Comparison of ENCODE assay signal across 8 cellular contexts in genomic region chr1:153921080-153921802, GRCh38. TPM values are rescaled to one million over a fixed set of nuclear protein-coding genes. Genes with fewer than 3 reads are reported as not detected.
DNase-seq lines count a peak whose midpoint lies in the region; FAIRE-seq and TF ChIP-seq lines count a peak whose summit lies in the region.

No MANE protein-coding gene starts in this region.

- peak overlapping the region; percentile 73 for H3K27ac ChIP-seq in temporal lobe (ENCODE audit: low read depth, low read length)

- peak overlapping the region; percentile 84 for H3K4me3 ChIP-seq in kidney epithelial cell (ENCODE audit: low read depth, low read length)

- no peak for TF ChIP-seq POLR2A in H54 (IDR thresholded peaks at IDR 0.05; ENCODE audit: low read depth, low read length)

- H3K27me3 Mint-ChIP-seq in T-helper 2 cell treated with Interferon-gamma antibody and Interleukin-4, amounts not matched to agents 5 μg/mL and 100 μg/mL, for 36 hours (ENCODE audit: low read depth) = no peaks in the 10 kb centered on the region
- H3K27me3 Mint-ChIP-seq in activated naive CD8-positive, alpha-beta T cell = no peaks in the 10 kb centered on the region

- DNase-seq in T-helper 2 cell treated with Interferon-gamma antibody and Interleukin-4, amounts not matched to agents 5 μg/mL and 100 μg/mL, for 36 hours (ENCODE audit: low spot score) = no peak
- DNase-seq in T-helper 2 cell (no peak), kidney epithelial cell (ENCODE audit: low read depth) (no peak), H54 (ENCODE audit: insufficient read length, low spot score) (no peak)
- DNase-seq in activated CD4-positive, CD25-positive, alpha-beta regulatory T cell treated with anti-CD3 and anti-CD28 coated beads, Interleukin-2, amount 50 U/mL, for 72 hours = no peak
- DNase-seq in stimulated activated CD8-positive, alpha-beta memory T cell treated with anti-CD3 and anti-CD28 coated beads, Interleukin-4, amount 100 ng/mL, for 48 hours = no peak

- FAIRE-seq in H54 (lab: Jason Lieb, UNC) = no peak

- H3K36me3 Mint-ChIP-seq in T-helper 2 cell treated with Interferon-gamma antibody and Interleukin-4, amounts not matched to agents 5 μg/mL and 100 μg/mL, for 36 hours (ENCODE audit: low read depth) = peaks cover 16% of the 10 kb centered on the region
- H3K36me3 Mint-ChIP-seq in activated naive CD8-positive, alpha-beta T cell = peaks cover 1% of the 10 kb centered on the region

- no peaks in the 10 kb centered on the region for H3K9me3 Mint-ChIP-seq in T-helper 2 cell treated with Interferon-gamma antibody and Interleukin-4, amounts not matched to agents 5 μg/mL and 100 μg/mL, for 36 hours
- H3K9me3 Mint-ChIP-seq in activated naive CD8-positive, alpha-beta T cell (ENCODE audit: low read depth) = no peaks in the 10 kb centered on the region

- no peaks in the 10 kb centered on the region for H3K36me3 ChIP-seq in kidney epithelial cell (ENCODE audit: control insufficient read depth, insufficient read depth, low read length)

- H3K4me3 Mint-ChIP-seq in T-helper 2 cell treated with Interferon-gamma antibody and Interleukin-4, amounts not matched to agents 5 μg/mL and 100 μg/mL, for 36 hours = peak overlapping the region; percentile 88
- H3K4me3 Mint-ChIP-seq in activated naive CD8-positive, alpha-beta T cell = peak overlapping the region; percentile 95

- peaks cover 37% of the 10 kb centered on the region for H3K4me1 Mint-ChIP-seq in T-helper 2 cell treated with Interferon-gamma antibody and Interleukin-4, amounts not matched to agents 5 μg/mL and 100 μg/mL, for 36 hours (ENCODE audit: low read depth)
- peaks cover 53% of the 10 kb centered on the region for H3K4me1 Mint-ChIP-seq in activated naive CD8-positive, alpha-beta T cell (ENCODE audit: low read depth)

- H3K27ac Mint-ChIP-seq in T-helper 2 cell treated with Interferon-gamma antibody and Interleukin-4, amounts not matched to agents 5 μg/mL and 100 μg/mL, for 36 hours = peak overlapping the region; percentile 92
- peak overlapping the region; percentile 94 for H3K27ac Mint-ChIP-seq in activated naive CD8-positive, alpha-beta T cell

- no peaks in the 10 kb centered on the region for H3K27me3 ChIP-seq in kidney epithelial cell (ENCODE audit: control insufficient read depth, insufficient read depth, low read length)

- TF ChIP-seq CTCF in kidney epithelial cell (IDR thresholded peaks at IDR 0.05; ENCODE audit: insufficient read depth, low read length, poor library complexity, severe bottlenecking) = no peak

RNA-seq across cellular contexts. Expression of gene GATAD2B, which starts 1.5 kb away (rescaled TPM):
- 12.2 and 12.7 TPM in 2 replicates for total RNA-seq in kidney epithelial cell
- 26.6 TPM for total RNA-seq in temporal lobe

RNA-seq across cellular contexts. Expression of gene DENND4B, which starts 25.3 kb away (rescaled TPM):
- 25.1 and 42.8 TPM in 2 replicates for total RNA-seq in kidney epithelial cell
- total RNA-seq in temporal lobe = 15.2 TPM

RNA-seq across cellular contexts. Expression of gene CRTC2, which starts 37.2 kb away (rescaled TPM):
- total RNA-seq in kidney epithelial cell (21.5 and 21.7 TPM in 2 replicates), temporal lobe (2.7 TPM)

RNA-seq across cellular contexts. Expression of gene SLC39A1, which starts 42.1 kb away (rescaled TPM):
- total RNA-seq in kidney epithelial cell = 219 and 246 TPM in 2 replicates
- total RNA-seq in temporal lobe = 21.6 TPM

RNA-seq across cellular contexts. Expression of gene CREB3L4, which starts 46.5 kb away (rescaled TPM):
- total RNA-seq in kidney epithelial cell = 11.8 and 14.5 TPM in 2 replicates
- total RNA-seq in temporal lobe = 6.4 TPM
